ENCODE assay signal across 1 cellular context in the genomic region with DNA sequence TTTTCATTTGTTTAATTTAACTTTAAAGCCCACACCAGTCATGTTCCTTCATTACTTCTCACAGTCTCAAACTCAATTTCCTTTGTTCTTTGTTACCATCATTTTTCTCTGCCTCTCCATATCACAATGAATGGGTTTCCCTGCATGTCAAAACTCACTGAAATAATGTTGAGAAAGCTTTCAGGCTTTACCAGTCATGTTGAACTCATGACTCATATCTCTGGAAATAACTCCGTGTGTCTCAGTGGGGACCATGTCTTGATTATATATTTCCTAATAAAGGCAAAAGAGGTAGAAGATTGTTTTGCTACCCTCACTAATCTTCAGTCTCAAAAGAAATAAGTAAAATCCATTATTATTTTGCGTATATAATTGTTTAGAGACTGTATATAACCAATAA.
TF ChIP-seq lines count a peak whose summit lies in the region.

No MANE protein-coding gene starts in this region.

TF ChIP-seq in IMR-90, 13 proteins besides CTCF, POLR2A, EP300 and RAD21 (continued from another document):
- TF ChIP-seq, protein P1, sequence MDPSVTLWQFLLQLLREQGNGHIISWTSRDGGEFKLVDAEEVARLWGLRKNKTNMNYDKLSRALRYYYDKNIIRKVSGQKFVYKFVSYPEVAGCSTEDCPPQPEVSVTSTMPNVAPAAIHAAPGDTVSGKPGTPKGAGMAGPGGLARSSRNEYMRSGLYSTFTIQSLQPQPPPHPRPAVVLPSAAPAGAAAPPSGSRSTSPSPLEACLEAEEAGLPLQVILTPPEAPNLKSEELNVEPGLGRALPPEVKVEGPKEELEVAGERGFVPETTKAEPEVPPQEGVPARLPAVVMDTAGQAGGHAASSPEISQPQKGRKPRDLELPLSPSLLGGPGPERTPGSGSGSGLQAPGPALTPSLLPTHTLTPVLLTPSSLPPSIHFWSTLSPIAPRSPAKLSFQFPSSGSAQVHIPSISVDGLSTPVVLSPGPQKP (IDR thresholded peaks at IDR 0.05; ENCODE audit: borderline replicate concordance, low read depth, low read length), result no peak
- TF ChIP-seq MXI1 (IDR thresholded peaks at IDR 0.05; ENCODE audit: borderline replicate concordance, low read depth, low read length), result no peak
